In genomic region chr7:136652635-136653370, GRCh38 we compare ENCODE assay signal across 18 cellular contexts.
"Had no signal": no experiment of that assay in that cellular context is flagged by ENCODE, and none has a peak within 500 bp of the region (broad histone marks: within the 10 kb centered on the region; RNA-seq: fewer than 3 reads in every experiment).

No MANE protein-coding gene starts in this region.

- H2AFZ ChIP-seq: hepatocyte had no signal

- H3K27me3 ChIP-seq: ascending aorta, cardiac muscle cell, hepatocyte, transverse colon had no signal

- H3K4me3 ChIP-seq: ascending aorta, cardiac muscle cell, hepatocyte, transverse colon had no signal

- H3K79me2 ChIP-seq: hepatocyte had no signal

- H3K36me3 ChIP-seq: ascending aorta, cardiac muscle cell, transverse colon had no signal

- H3K4me1 ChIP-seq: ascending aorta, transverse colon had no signal

- H3K27ac ChIP-seq: ascending aorta, cardiac muscle cell, hepatocyte had no signal

- H3K9me3 ChIP-seq: ascending aorta, transverse colon had no signal

- ATAC-seq: activated CD8-positive, alpha-beta T cell treated with anti-CD3 and anti-CD28 coated beads for 36 hours; activated T-cell treated with anti-CD3 and anti-CD28 coated beads, Interleukin-2, amount 50 U/mL, for 4 hours; left ventricle myocardium superior; naive thymus-derived CD8-positive, alpha-beta T cell; stimulated activated naive CD8-positive, alpha-beta T cell treated with anti-CD3 and anti-CD28 coated beads, Interleukin-15, Interleukin-2, amounts not matched to agents 100 U/mL and 50 U/mL, for 24 hours; WTC11 had no signal

- H3K4me2 ChIP-seq: hepatocyte had no signal

- DNase-seq: activated CD4-positive, alpha-beta T cell treated with anti-CD3 and anti-CD28 coated beads for 48 hours; activated CD8-positive, alpha-beta T cell treated with anti-CD3 and anti-CD28 coated beads for 36 hours; activated effector memory CD4-positive, alpha-beta T cell treated with anti-CD3 and anti-CD28 coated beads, Interleukin-2, amount 50 U/mL, for 16 hours; activated T-cell treated with anti-CD3 and anti-CD28 coated beads, Interleukin-2, amount 50 U/mL, for 4 hours; kidney glomerular epithelial cell; left ventricle myocardium superior; naive thymus-derived CD8-positive, alpha-beta T cell; posterior cingulate gyrus; retina; stimulated activated CD4-positive, alpha-beta T cell treated with anti-CD3 and anti-CD28 coated beads, Interleukin-4, amount 100 ng/mL, for 24 hours; stimulated activated CD8-positive, alpha-beta memory T cell treated with anti-CD3 and anti-CD28 coated beads, Interleukin-4, amount 100 ng/mL, for 48 hours; stimulated activated naive CD8-positive, alpha-beta T cell treated with anti-CD3 and anti-CD28 coated beads, Interleukin-15, Interleukin-2, amounts not matched to agents 100 U/mL and 50 U/mL, for 24 hours; T-helper 2 cell; transverse colon had no signal
